In the genomic region with DNA sequence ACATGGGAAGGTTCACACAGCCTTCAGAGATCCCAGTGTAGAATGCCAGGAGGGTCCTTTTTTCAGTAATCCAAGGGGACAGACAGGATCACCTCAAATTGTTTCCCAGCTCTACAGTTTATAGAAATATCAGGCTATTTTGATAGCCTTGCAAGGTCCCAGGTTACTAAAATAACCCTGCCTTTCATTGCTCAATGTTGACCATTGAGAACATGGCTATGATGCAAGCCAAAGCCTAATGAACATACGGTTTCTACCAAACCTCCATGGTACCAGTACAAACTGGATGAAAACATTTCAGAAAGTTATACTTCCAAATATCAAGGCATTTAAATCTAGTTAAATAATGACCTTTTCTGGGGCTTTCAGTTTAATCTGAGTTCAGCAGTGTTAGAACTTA, we compare ENCODE assay signal across 38 cellular contexts.
"Had no signal": no experiment of that assay in that cellular context is flagged by ENCODE, and none has a peak within 500 bp of the region (broad histone marks: within the 10 kb centered on the region; RNA-seq: fewer than 3 reads in every experiment).

No MANE protein-coding gene starts in this region.

- H3K9me3 Mint-ChIP-seq: activated naive CD4-positive, alpha-beta T cell treated with anti-CD3 and anti-CD28 coated beads for 36 hours; activated naive CD4-positive, alpha-beta T cell treated with anti-CD3 and anti-CD28 coated beads, Interleukin-2, amount 10 ng/mL, durations not matched to agents 7 days and 5 days; activated naive CD4-positive, alpha-beta T cell treated with anti-CD3 and anti-CD28 coated beads, Interleukin-2, amount 50 U/mL, for 24 hours; activated naive CD4-positive, alpha-beta T cell treated with anti-CD3 and anti-CD28 coated beads, Interleukin-2, amount 50 U/mL, for 72 hours; activated naive CD8-positive, alpha-beta T cell treated with anti-CD3 and anti-CD28 coated beads for 36 hours; activated naive CD8-positive, alpha-beta T cell treated with anti-CD3 and anti-CD28 coated beads, Interleukin-2, amount 10 ng/mL, durations not matched to agents 7 days and 5 days; activated naive CD8-positive, alpha-beta T cell treated with anti-CD3 and anti-CD28 coated beads, Interleukin-2, amount 50 U/mL, for 24 hours; activated T-cell treated with anti-CD3 and anti-CD28 coated beads, Interleukin-2, amount 50 U/mL, for 24 hours; activated T-cell treated with anti-CD3 and anti-CD28 coated beads, Interleukin-2, amount 50 U/mL, for 4 hours; activated T-cell treated with anti-CD3 and anti-CD28 coated beads, Interleukin-2, amount 50 U/mL, for 72 hours; activated T-helper 1 cell treated with anti-CD3 and anti-CD28 coated beads, Interleukin-12 subunit alpha, Interleukin-12 subunit beta, Interleukin-2, Interleukin-4 antibody, amounts not matched to agents 30 ng/mL and 10 ng/mL and 1 ng/mL, durations not matched to agents 14 hours and 24 hours and 36 hours; activated T-helper 17 cell treated with anti-CD3 and anti-CD28 coated beads, Interleukin-2, amount 50 U/mL, for 72 hours; activated T-helper 2 cell treated with anti-CD3 and anti-CD28 coated beads, Interferon-gamma antibody, Interleukin-2, Interleukin-4, amounts not matched to agents 10 μg/mL and 5 μg/mL and 100 μg/mL, durations not matched to agents 14 hours and 24 hours and 36 hours had no signal

- H3K36me3 Mint-ChIP-seq: activated naive CD4-positive, alpha-beta T cell treated with anti-CD3 and anti-CD28 coated beads, Interleukin-2, amount 10 ng/mL, durations not matched to agents 7 days and 5 days; activated naive CD4-positive, alpha-beta T cell treated with anti-CD3 and anti-CD28 coated beads, Interleukin-2, amount 50 U/mL, for 24 hours; activated naive CD4-positive, alpha-beta T cell treated with anti-CD3 and anti-CD28 coated beads, Interleukin-2, amount 50 U/mL, for 72 hours; activated naive CD8-positive, alpha-beta T cell; activated naive CD8-positive, alpha-beta T cell treated with anti-CD3 and anti-CD28 coated beads for 36 hours; activated naive CD8-positive, alpha-beta T cell treated with anti-CD3 and anti-CD28 coated beads, Interleukin-2, amount 10 ng/mL, durations not matched to agents 7 days and 5 days; brain had no signal

- H3K27ac Mint-ChIP-seq: activated naive CD4-positive, alpha-beta T cell treated with anti-CD3 and anti-CD28 coated beads for 36 hours; activated naive CD4-positive, alpha-beta T cell treated with anti-CD3 and anti-CD28 coated beads, Interleukin-2, amount 10 ng/mL, durations not matched to agents 7 days and 5 days; activated naive CD4-positive, alpha-beta T cell treated with anti-CD3 and anti-CD28 coated beads, Interleukin-2, amount 50 U/mL, for 24 hours; activated naive CD4-positive, alpha-beta T cell treated with anti-CD3 and anti-CD28 coated beads, Interleukin-2, amount 50 U/mL, for 72 hours; activated naive CD8-positive, alpha-beta T cell; activated naive CD8-positive, alpha-beta T cell treated with anti-CD3 and anti-CD28 coated beads for 36 hours; activated naive CD8-positive, alpha-beta T cell treated with anti-CD3 and anti-CD28 coated beads, Interleukin-2, amount 10 ng/mL, durations not matched to agents 7 days and 5 days; activated naive CD8-positive, alpha-beta T cell treated with anti-CD3 and anti-CD28 coated beads, Interleukin-2, amount 50 U/mL, for 24 hours; activated T-cell treated with anti-CD3 and anti-CD28 coated beads, Interleukin-2, amount 50 U/mL, for 24 hours; activated T-cell treated with anti-CD3 and anti-CD28 coated beads, Interleukin-2, amount 50 U/mL, for 72 hours; activated T-helper 1 cell treated with anti-CD3 and anti-CD28 coated beads, Interleukin-12 subunit alpha, Interleukin-12 subunit beta, Interleukin-2, Interleukin-4 antibody, amounts not matched to agents 30 ng/mL and 10 ng/mL and 1 ng/mL, durations not matched to agents 14 hours and 24 hours and 36 hours; activated T-helper 17 cell treated with anti-CD3 and anti-CD28 coated beads, Interleukin-2, amount 50 U/mL, for 72 hours; activated T-helper 2 cell treated with anti-CD3 and anti-CD28 coated beads, Interferon-gamma antibody, Interleukin-2, Interleukin-4, amounts not matched to agents 10 μg/mL and 5 μg/mL and 100 μg/mL, durations not matched to agents 14 hours and 24 hours and 36 hours; brain had no signal

- H3K4me3 Mint-ChIP-seq: activated naive CD4-positive, alpha-beta T cell treated with anti-CD3 and anti-CD28 coated beads for 36 hours; activated naive CD4-positive, alpha-beta T cell treated with anti-CD3 and anti-CD28 coated beads, Interleukin-2, amount 10 ng/mL, durations not matched to agents 7 days and 5 days; activated naive CD4-positive, alpha-beta T cell treated with anti-CD3 and anti-CD28 coated beads, Interleukin-2, amount 50 U/mL, for 24 hours; activated naive CD8-positive, alpha-beta T cell; activated naive CD8-positive, alpha-beta T cell treated with anti-CD3 and anti-CD28 coated beads for 36 hours; activated naive CD8-positive, alpha-beta T cell treated with anti-CD3 and anti-CD28 coated beads, Interleukin-2, amount 10 ng/mL, durations not matched to agents 7 days and 5 days; activated naive CD8-positive, alpha-beta T cell treated with anti-CD3 and anti-CD28 coated beads, Interleukin-2, amount 50 U/mL, for 24 hours; activated T-cell treated with anti-CD3 and anti-CD28 coated beads, Interleukin-2, amount 50 U/mL, for 24 hours; activated T-cell treated with anti-CD3 and anti-CD28 coated beads, Interleukin-2, amount 50 U/mL, for 4 hours; activated T-cell treated with anti-CD3 and anti-CD28 coated beads, Interleukin-2, amount 50 U/mL, for 72 hours; activated T-helper 1 cell treated with anti-CD3 and anti-CD28 coated beads, Interleukin-12 subunit alpha, Interleukin-12 subunit beta, Interleukin-2, Interleukin-4 antibody, amounts not matched to agents 30 ng/mL and 10 ng/mL and 1 ng/mL, durations not matched to agents 14 hours and 24 hours and 36 hours; activated T-helper 17 cell treated with anti-CD3 and anti-CD28 coated beads, Interleukin-2, amount 50 U/mL, for 72 hours; brain; central memory CD8-positive, alpha-beta T cell had no signal

- H3K27ac ChIP-seq: ascending aorta, body of pancreas, brain microvascular endothelial cell, breast epithelium, cardiac muscle cell had no signal

- H3K4me1 ChIP-seq: ascending aorta, body of pancreas, breast epithelium had no signal

- FAIRE-seq: bronchial epithelial cell had no signal

- H3K9me3 ChIP-seq: ascending aorta, body of pancreas, breast epithelium had no signal

- H3K27me3 Mint-ChIP-seq: activated naive CD4-positive, alpha-beta T cell treated with anti-CD3 and anti-CD28 coated beads, Interleukin-2, amount 10 ng/mL, durations not matched to agents 7 days and 5 days; activated naive CD4-positive, alpha-beta T cell treated with anti-CD3 and anti-CD28 coated beads, Interleukin-2, amount 50 U/mL, for 24 hours; activated naive CD8-positive, alpha-beta T cell; activated naive CD8-positive, alpha-beta T cell treated with anti-CD3 and anti-CD28 coated beads for 36 hours; activated naive CD8-positive, alpha-beta T cell treated with anti-CD3 and anti-CD28 coated beads, Interleukin-2, amount 10 ng/mL, durations not matched to agents 7 days and 5 days; activated naive CD8-positive, alpha-beta T cell treated with anti-CD3 and anti-CD28 coated beads, Interleukin-2, amount 50 U/mL, for 24 hours; activated T-helper 17 cell treated with anti-CD3 and anti-CD28 coated beads, Interleukin-2, amount 50 U/mL, for 72 hours; brain; central memory CD8-positive, alpha-beta T cell had no signal

- ATAC-seq: activated naive CD4-positive, alpha-beta T cell treated with anti-CD3 and anti-CD28 coated beads, Interleukin-2, amount 50 U/mL, for 72 hours; activated naive CD8-positive, alpha-beta T cell treated with anti-CD3 and anti-CD28 coated beads, Interleukin-2, amount 50 U/mL, for 24 hours; activated T-cell treated with anti-CD3 and anti-CD28 coated beads, Interleukin-2, amount 50 U/mL, for 4 hours; activated T-cell treated with anti-CD3 and anti-CD28 coated beads, Interleukin-2, amount 50 U/mL, for 72 hours; activated T-helper 17 cell treated with anti-CD3 and anti-CD28 coated beads, Interleukin-2, amount 50 U/mL, for 72 hours; body of pancreas had no signal

- DNase-seq: activated effector memory CD4-positive, alpha-beta T cell treated with anti-CD3 and anti-CD28 coated beads, Interleukin-2, amount 50 U/mL, for 16 hours; activated effector memory CD4-positive, alpha-beta T cell treated with Interleukin-2 at 50 U/mL for 16 hours; activated gamma-delta T cell; activated gamma-delta T cell treated with Interleukin-2 at 50 U/mL for 16 hours; activated naive CD4-positive, alpha-beta T cell; activated naive CD4-positive, alpha-beta T cell treated with anti-CD3 and anti-CD28 coated beads for 36 hours; activated naive CD4-positive, alpha-beta T cell treated with anti-CD3 and anti-CD28 coated beads, Interleukin-2, amount 10 ng/mL, durations not matched to agents 7 days and 5 days; activated naive CD4-positive, alpha-beta T cell treated with anti-CD3 and anti-CD28 coated beads, Interleukin-2, amount 50 U/mL, for 16 hours; activated naive CD4-positive, alpha-beta T cell treated with Interleukin-2 at 50 U/mL for 16 hours; activated naive CD8-positive, alpha-beta T cell treated with anti-CD3 and anti-CD28 coated beads for 36 hours; activated naive CD8-positive, alpha-beta T cell treated with anti-CD3 and anti-CD28 coated beads, Interleukin-2, amount 10 ng/mL, durations not matched to agents 7 days and 5 days; activated naive CD8-positive, alpha-beta T cell treated with anti-CD3 and anti-CD28 coated beads, Interleukin-2, amount 50 U/mL, for 24 hours; activated T-cell treated with anti-CD3 and anti-CD28 coated beads for 4 hours; activated T-cell treated with anti-CD3 and anti-CD28 coated beads, Interleukin-2, amount 50 U/mL, for 1 hour; activated T-cell treated with anti-CD3 and anti-CD28 coated beads, Interleukin-2, amount 50 U/mL, for 24 hours; activated T-cell treated with anti-CD3 and anti-CD28 coated beads, Interleukin-2, amount 50 U/mL, for 4 hours; activated T-cell treated with anti-CD3 and anti-CD28 coated beads, Interleukin-2, amount 50 U/mL, for 48 hours; activated T-cell treated with anti-CD3 and anti-CD28 coated beads, Interleukin-2, amount 50 U/mL, for 72 hours; amniotic stem cell; amygdala; anterior cingulate cortex; aorta; body of pancreas; brain microvascular endothelial cell; central memory CD4-positive, alpha-beta T cell; cerebellar nuclear complex had no signal

- H3K4me1 Mint-ChIP-seq: activated naive CD4-positive, alpha-beta T cell treated with anti-CD3 and anti-CD28 coated beads, Interleukin-2, amount 10 ng/mL, durations not matched to agents 7 days and 5 days; activated naive CD4-positive, alpha-beta T cell treated with anti-CD3 and anti-CD28 coated beads, Interleukin-2, amount 50 U/mL, for 24 hours; activated naive CD8-positive, alpha-beta T cell treated with anti-CD3 and anti-CD28 coated beads for 36 hours; activated naive CD8-positive, alpha-beta T cell treated with anti-CD3 and anti-CD28 coated beads, Interleukin-2, amount 10 ng/mL, durations not matched to agents 7 days and 5 days; activated naive CD8-positive, alpha-beta T cell treated with anti-CD3 and anti-CD28 coated beads, Interleukin-2, amount 50 U/mL, for 24 hours; activated T-helper 17 cell treated with anti-CD3 and anti-CD28 coated beads, Interleukin-2, amount 50 U/mL, for 72 hours; brain; central memory CD8-positive, alpha-beta T cell had no signal

- H3K4me3 ChIP-seq: ascending aorta, body of pancreas, breast epithelium, cardiac muscle cell had no signal

- H3K36me3 ChIP-seq: ascending aorta, brain microvascular endothelial cell, breast epithelium, cardiac muscle cell had no signal

- H3K27me3 ChIP-seq: ascending aorta, body of pancreas, brain microvascular endothelial cell, cardiac muscle cell had no signal
